19 cellular contexts compared by ENCODE assay signal in genomic region chr9:94680020-94680419, GRCh38. TPM values are rescaled to one million over a fixed set of nuclear protein-coding genes. Genes with fewer than 3 reads are reported as not detected.
"Had no signal": no experiment of that assay in that cellular context is flagged by ENCODE, and none has a peak within 500 bp of the region (broad histone marks: within the 10 kb centered on the region; RNA-seq: fewer than 3 reads in every experiment).

No MANE protein-coding gene starts in this region.

- DNase-seq: KBM-7, MG63, NCI-H1092 treated with DMSO at 0.1 percent for 48 hours, NCI-H1417, NCI-H1436 treated with DMSO at 0.1 percent for 48 hours, NCI-H1694, NCI-H187 treated with DMSO at 0.1 percent for 48 hours, NCI-H2029 treated with DMSO at 0.1 percent for 48 hours, NCI-H2227 treated with DMSO at 0.1 percent for 48 hours, NCI-H510A, NCI-H524 treated with DMSO at 0.1 percent for 48 hours, NCI-H69, NCI-H774, PC-3, SHP77 had no signal

- ATAC-seq: Panc1, PC-3 had no signal

- H3K9me3 ChIP-seq: MG63 had no signal

- H3K27ac ChIP-seq: HL-60, RWPE1 had no signal

- H3K36me3 ChIP-seq: MG63 had no signal

- H3K4me3 ChIP-seq: MG63 had no signal

- H3K27me3 ChIP-seq: MG63 had no signal

RNA-seq across cellular contexts. Expression of gene FBP1, which starts 40.7 kb away (rescaled TPM):
- total RNA-seq: LHCN-M2 had no signal
